ENCODE assay signal across 8 cellular contexts in genomic region chr20:4607287-4607713, GRCh38.
DNase-seq lines count a peak whose midpoint lies in the region; ATAC-seq and TF ChIP-seq lines count a peak whose summit lies in the region.

No MANE protein-coding gene starts in this region.

- TF ChIP-seq CTCF in LNCaP clone FGC (IDR thresholded peaks at IDR 0.05; ENCODE audit: control insufficient read depth, extremely low read depth, insufficient read depth), result peak; percentile 84
- TF ChIP-seq CTCF in gastroesophageal sphincter (IDR thresholded peaks at IDR 0.05), result peak; percentile 94 to 97 (median 95)
- peak; percentile 68 to 94 (median 87) for TF ChIP-seq CTCF in ovary (IDR thresholded peaks at IDR 0.05)
- peak; percentile 94 to 98 (median 97) for TF ChIP-seq CTCF in vagina (IDR thresholded peaks at IDR 0.05)

- no peak overlapping the region for H3K4me3 ChIP-seq in LNCaP clone FGC (ENCODE audit: low read depth, low read length)
- no peak overlapping the region for H3K4me3 ChIP-seq in SJSA1
- H3K4me3 ChIP-seq in gastroesophageal sphincter, result no peak overlapping the region
- H3K4me3 ChIP-seq in ovary, result no peak overlapping the region
- H3K4me3 ChIP-seq in vagina, result no peak overlapping the region

- no peak overlapping the region for H3K27ac ChIP-seq in SJSA1
- no peak overlapping the region for H3K27ac ChIP-seq in gastroesophageal sphincter
- H3K27ac ChIP-seq in ovary, result no peak overlapping the region
- H3K27ac ChIP-seq in vagina, result peak overlapping the region; percentile 44

- H3K36me3 ChIP-seq in SJSA1, result no peaks in the 10 kb centered on the region
- H3K36me3 ChIP-seq in gastroesophageal sphincter, result no peaks in the 10 kb centered on the region
- no peaks in the 10 kb centered on the region for H3K36me3 ChIP-seq in ovary
- no peaks in the 10 kb centered on the region for H3K36me3 ChIP-seq in vagina

- intact Hi-C loops in ovary (cut with DNase I) (loop anchor here in 3 of 4 donors (5.0 to 10.0 kb wide), 2 partner anchors 115 to 502 kb away; partner anchors contain the start of gene PRND (in 2 of the 3)), vagina (cut with DNase I) (loop anchor here (2.0 kb wide), 1 partner anchor 114 kb away; the partner anchor contains the start of gene PRND)

- H3K9me3 ChIP-seq in SJSA1 (replicated peaks) (no peaks in the 10 kb centered on the region), gastroesophageal sphincter (no peaks in the 10 kb centered on the region), ovary (no peaks in the 10 kb centered on the region), vagina (no peaks in the 10 kb centered on the region)

- TF ChIP-seq EP300 in gastroesophageal sphincter (IDR thresholded peaks at IDR 0.05), result no peak
- no peak for TF ChIP-seq EP300 in ovary (IDR thresholded peaks at IDR 0.05)

- TF ChIP-seq POLR2A in gastroesophageal sphincter (IDR thresholded peaks at IDR 0.05), result no peak
- no peak for TF ChIP-seq POLR2A in ovary (IDR thresholded peaks at IDR 0.05)
- TF ChIP-seq POLR2A in vagina (IDR thresholded peaks at IDR 0.05), result no peak

- DNase-seq in NCI-H1436 (lab: John Stamatoyannopoulos, UW), result peak; percentile 38
- no peak for DNase-seq in NCI-H1436 treated with DMSO at 0.1 percent for 48 hours (lab: John Stamatoyannopoulos, UW)
- DNase-seq in LNCaP clone FGC (ENCODE audit: low read depth), result peak; percentile 26
- peak; percentile 54 to 65 for DNase-seq in SJSA1 (ENCODE audit: low read depth in 1 of 2, low spot score in 2 of 2)
- peak in 3 of 4 experiments; percentile 1 to 13 (median 3) for DNase-seq in activated naive CD4-positive, alpha-beta T cell (lab: John Stamatoyannopoulos, UW)
- DNase-seq in ovary, result peak in 4 of 5 donors; percentile 25 to 69 (median 46)
- peak in 1 of 2 donors; percentile 25 for DNase-seq in vagina (ENCODE audit: extremely low spot score in 2 of 2)

- peak; percentile 79 for ATAC-seq in gastroesophageal sphincter

- H3K27me3 ChIP-seq in SJSA1 (replicated peaks) (no peaks in the 10 kb centered on the region), gastroesophageal sphincter (no peaks in the 10 kb centered on the region), ovary (no peaks in the 10 kb centered on the region), vagina (no peaks in the 10 kb centered on the region)

- 30 to 35% methylated on average over 2 to 13 of the region's 13 CpGs for WGBS in gastroesophageal sphincter (ENCODE audit: low coverage in 1 of 2), 2 donors
- WGBS in ovary, 3 donors, result 18 to 19% (median 18%) methylated on average over 13 of the region's 13 CpGs

- peaks cover 28% of the 10 kb centered on the region for H3K4me1 ChIP-seq in SJSA1 (replicated peaks)
- H3K4me1 ChIP-seq in gastroesophageal sphincter, result peaks cover 0 to 4% (median 0%) of the 10 kb centered on the region in 3 donors
- no peaks in the 10 kb centered on the region for H3K4me1 ChIP-seq in ovary (ENCODE audit: insufficient read depth)
- no peaks in the 10 kb centered on the region for H3K4me1 ChIP-seq in vagina
